In the genomic region with DNA sequence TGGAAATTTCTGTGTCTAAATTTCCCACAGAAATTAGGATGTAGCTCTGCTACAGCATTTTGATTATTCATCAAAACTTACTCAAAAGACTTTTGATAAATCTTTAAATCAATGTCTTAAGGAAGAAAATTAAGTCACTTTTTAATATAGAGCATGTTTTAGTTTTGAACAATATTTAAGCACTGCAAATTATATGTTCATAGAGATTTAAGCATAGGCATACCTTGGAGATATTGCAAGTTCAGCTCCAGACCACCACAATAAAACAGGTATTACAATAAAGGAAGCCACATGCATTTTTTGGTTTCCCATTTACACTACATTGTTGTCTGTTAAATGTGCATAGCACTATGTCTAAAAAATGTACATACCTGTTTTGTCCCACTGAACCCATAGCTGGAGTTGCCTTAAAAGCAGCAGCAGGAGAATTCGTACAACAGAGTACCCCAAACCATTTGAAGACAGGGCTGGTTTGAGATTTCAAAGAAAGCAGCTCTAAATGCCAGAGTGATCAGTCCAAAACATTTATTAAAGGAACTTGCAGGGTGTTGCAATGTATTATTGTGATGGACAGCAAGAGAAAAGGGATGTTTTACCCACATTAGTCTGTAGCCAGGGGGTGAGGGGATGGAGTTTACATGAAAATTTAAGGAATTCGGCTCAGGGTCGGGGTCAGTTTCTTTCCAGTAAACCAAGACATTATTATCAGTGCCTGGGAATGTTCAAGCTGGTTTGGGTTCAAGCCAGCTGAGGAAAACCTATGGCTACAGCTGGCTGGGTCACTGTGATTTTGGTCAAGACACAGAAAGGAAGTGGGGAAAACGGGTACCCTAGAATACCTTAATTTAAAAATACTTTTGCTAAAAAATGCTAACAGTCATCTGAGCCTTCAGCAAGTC, we compare ENCODE assay signal across 1 cellular context.
A peak's percentile ranks its signal among the peaks of the same experiment; 100 is the strongest.
TF ChIP-seq lines count a peak whose summit lies in the region.

No MANE protein-coding gene starts in this region.

TF ChIP-seq in K562, 482 proteins besides CTCF, POLR2A, EP300 and RAD21:
- TF ChIP-seq NR2C2 (CRISPR knock-in tag; IDR thresholded peaks at IDR 0.05) (no peak), NR2C2 (tag; IDR thresholded peaks at IDR 0.05) (no peak), ZNF316 (IDR thresholded peaks at IDR 0.05) (peak; percentile 11; the same call in 1 of the 2 replicates)
